In genomic region chr11:65013692-65014145, GRCh38 we compare ENCODE assay signal across 1 cellular context.
A peak's percentile ranks its signal among the peaks of the same experiment; 100 is the strongest.
TF ChIP-seq lines count a peak whose summit lies in the region.

No MANE protein-coding gene starts in this region.

TF ChIP-seq in HepG2, 621 proteins besides CTCF, POLR2A, EP300 and RAD21 (continued from another document and continues in another):
- TF ChIP-seq TEF (CRISPR knock-in tag; IDR thresholded peaks at IDR 0.05), result no peak
- TF ChIP-seq ZNF329 (CRISPR knock-in tag; IDR thresholded peaks at IDR 0.05; ENCODE audit: low read depth), result 0 out of 2 replicates have a peak, but pooled peaks have one; percentile 74
- no peak for TF ChIP-seq ZNF687 (CRISPR knock-in tag; IDR thresholded peaks at IDR 0.05)
- TF ChIP-seq ZMYM3 (CRISPR knock-in tag; IDR thresholded peaks at IDR 0.05), result no peak
- TF ChIP-seq ZNF496 (CRISPR knock-in tag; IDR thresholded peaks at IDR 0.05; ENCODE audit: insufficient replicate concordance), result no peak
- TF ChIP-seq, protein P1, sequence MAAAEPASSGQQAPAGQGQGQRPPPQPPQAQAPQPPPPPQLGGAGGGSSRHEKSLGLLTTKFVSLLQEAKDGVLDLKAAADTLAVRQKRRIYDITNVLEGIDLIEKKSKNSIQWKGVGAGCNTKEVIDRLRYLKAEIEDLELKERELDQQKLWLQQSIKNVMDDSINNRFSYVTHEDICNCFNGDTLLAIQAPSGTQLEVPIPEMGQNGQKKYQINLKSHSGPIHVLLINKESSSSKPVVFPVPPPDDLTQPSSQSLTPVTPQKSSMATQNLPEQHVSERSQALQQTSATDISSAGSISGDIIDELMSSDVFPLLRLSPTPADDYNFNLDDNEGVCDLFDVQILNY (CRISPR knock-in tag; conservative IDR thresholded peaks at IDR 0.05), result 0 out of 2 replicates have a peak, but pooled peaks have one; percentile 18
- no peak for TF ChIP-seq THYN1 (CRISPR knock-in tag; IDR thresholded peaks at IDR 0.05; ENCODE audit: borderline replicate concordance, low read depth)
- TF ChIP-seq ZNF407 (CRISPR knock-in tag; IDR thresholded peaks at IDR 0.05; ENCODE audit: not compliant biosample characterization), result peak; percentile 49
- TF ChIP-seq ZC3H4 (CRISPR knock-in tag; IDR thresholded peaks at IDR 0.05; ENCODE audit: borderline replicate concordance), result no peak
- no peak for TF ChIP-seq GPN1 (CRISPR knock-in tag; IDR thresholded peaks at IDR 0.05; ENCODE audit: borderline replicate concordance)
- no peak; the same call in 1 of the 2 replicates for TF ChIP-seq CREB1 (IDR thresholded peaks at IDR 0.05)
- TF ChIP-seq CREB1 (CRISPR knock-in tag; IDR thresholded peaks at IDR 0.05), result 0 out of 2 replicates have a peak, but pooled peaks have one; percentile 75
- TF ChIP-seq, protein P2, sequence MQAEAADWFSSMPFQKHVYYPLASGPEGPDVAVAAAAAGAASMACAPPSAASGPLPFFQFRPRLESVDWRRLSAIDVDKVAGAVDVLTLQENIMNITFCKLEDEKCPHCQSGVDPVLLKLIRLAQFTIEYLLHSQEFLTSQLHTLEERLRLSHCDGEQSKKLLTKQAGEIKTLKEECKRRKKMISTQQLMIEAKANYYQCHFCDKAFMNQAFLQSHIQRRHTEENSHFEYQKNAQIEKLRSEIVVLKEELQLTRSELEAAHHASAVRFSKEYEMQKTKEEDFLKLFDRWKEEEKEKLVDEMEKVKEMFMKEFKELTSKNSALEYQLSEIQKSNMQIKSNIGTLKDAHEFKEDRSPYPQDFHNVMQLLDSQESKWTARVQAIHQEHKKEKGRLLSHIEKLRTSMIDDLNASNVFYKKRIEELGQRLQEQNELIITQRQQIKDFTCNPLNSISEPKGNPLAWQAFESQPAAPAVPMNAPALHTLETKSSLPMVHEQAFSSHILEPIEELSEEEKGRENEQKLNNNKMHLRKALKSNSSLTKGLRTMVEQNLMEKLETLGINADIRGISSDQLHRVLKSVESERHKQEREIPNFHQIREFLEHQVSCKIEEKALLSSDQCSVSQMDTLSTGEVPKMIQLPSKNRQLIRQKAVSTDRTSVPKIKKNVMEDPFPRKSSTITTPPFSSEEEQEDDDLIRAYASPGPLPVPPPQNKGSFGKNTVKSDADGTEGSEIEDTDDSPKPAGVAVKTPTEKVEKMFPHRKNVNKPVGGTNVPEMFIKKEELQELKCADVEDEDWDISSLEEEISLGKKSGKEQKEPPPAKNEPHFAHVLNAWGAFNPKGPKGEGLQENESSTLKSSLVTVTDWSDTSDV (CRISPR knock-in tag; IDR thresholded peaks at IDR 0.05), result 0 out of 2 replicates have a peak, but pooled peaks have one; percentile 23
- TF ChIP-seq ZNF430 (CRISPR knock-in tag; IDR thresholded peaks at IDR 0.05), result no peak
- TF ChIP-seq ZNF296 (CRISPR knock-in tag; conservative IDR thresholded peaks at IDR 0.05), result 0 out of 2 replicates have a peak, but pooled peaks have one; percentile 48
- no peak for TF ChIP-seq ZNF629 (CRISPR knock-in tag; conservative IDR thresholded peaks at IDR 0.05)
- TF ChIP-seq ZFP37 (CRISPR knock-in tag; IDR thresholded peaks at IDR 0.05; ENCODE audit: borderline replicate concordance), result no peak
- 0 out of 2 replicates have a peak, but pooled peaks have one; percentile 37 for TF ChIP-seq ZNF737 (CRISPR knock-in tag; IDR thresholded peaks at IDR 0.05; ENCODE audit: borderline replicate concordance)
- no peak for TF ChIP-seq KDM3A (CRISPR knock-in tag; IDR thresholded peaks at IDR 0.05; ENCODE audit: low read depth)
- TF ChIP-seq HOXA3 (CRISPR knock-in tag; IDR thresholded peaks at IDR 0.05), result peak; percentile 12; the same call in 1 of the 2 replicates
- peak; percentile 47; the same call in 1 of the 2 replicates for TF ChIP-seq KDM5A (IDR thresholded peaks at IDR 0.05; ENCODE audit: borderline replicate concordance, low read length)
- TF ChIP-seq ELF3 (CRISPR knock-in tag; IDR thresholded peaks at IDR 0.05), result no peak
- TF ChIP-seq ZNF205 (CRISPR knock-in tag; IDR thresholded peaks at IDR 0.05), result no peak
- TF ChIP-seq NFATC3 (CRISPR knock-in tag; IDR thresholded peaks at IDR 0.05), result no peak
- TF ChIP-seq, protein P3, sequence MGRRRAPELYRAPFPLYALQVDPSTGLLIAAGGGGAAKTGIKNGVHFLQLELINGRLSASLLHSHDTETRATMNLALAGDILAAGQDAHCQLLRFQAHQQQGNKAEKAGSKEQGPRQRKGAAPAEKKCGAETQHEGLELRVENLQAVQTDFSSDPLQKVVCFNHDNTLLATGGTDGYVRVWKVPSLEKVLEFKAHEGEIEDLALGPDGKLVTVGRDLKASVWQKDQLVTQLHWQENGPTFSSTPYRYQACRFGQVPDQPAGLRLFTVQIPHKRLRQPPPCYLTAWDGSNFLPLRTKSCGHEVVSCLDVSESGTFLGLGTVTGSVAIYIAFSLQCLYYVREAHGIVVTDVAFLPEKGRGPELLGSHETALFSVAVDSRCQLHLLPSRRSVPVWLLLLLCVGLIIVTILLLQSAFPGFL (CRISPR knock-in tag; IDR thresholded peaks at IDR 0.05), result no peak
- no peak for TF ChIP-seq RNF219 (CRISPR knock-in tag; IDR thresholded peaks at IDR 0.05)
- no peak for TF ChIP-seq NCOA5 (CRISPR knock-in tag; IDR thresholded peaks at IDR 0.05)
- TF ChIP-seq ZFP90 (CRISPR knock-in tag; IDR thresholded peaks at IDR 0.05; ENCODE audit: borderline replicate concordance), result 0 out of 2 replicates have a peak, but pooled peaks have one; percentile 21
- 0 out of 2 replicates have a peak, but pooled peaks have one; percentile 4 for TF ChIP-seq ZNF616 (CRISPR knock-in tag; IDR thresholded peaks at IDR 0.05; ENCODE audit: low read depth)
- TF ChIP-seq ZEB1 (IDR thresholded peaks at IDR 0.05; ENCODE audit: insufficient replicate concordance, low read depth), result peak; percentile 59
- no peak for TF ChIP-seq KDM6A (CRISPR knock-in tag; IDR thresholded peaks at IDR 0.05; ENCODE audit: low read depth)
- no peak for TF ChIP-seq ZBTB25 (CRISPR knock-in tag; IDR thresholded peaks at IDR 0.05)
- TF ChIP-seq ZNF709 (CRISPR knock-in tag; IDR thresholded peaks at IDR 0.05), result no peak
- TF ChIP-seq ZNF510 (CRISPR knock-in tag; IDR thresholded peaks at IDR 0.05; ENCODE audit: low read depth), result peak; percentile 83
- peak; percentile 81; the same call in 1 of the 2 replicates for TF ChIP-seq NFKB2 (CRISPR knock-in tag; IDR thresholded peaks at IDR 0.05; ENCODE audit: borderline replicate concordance)
- TF ChIP-seq ZNF33B (CRISPR knock-in tag; IDR thresholded peaks at IDR 0.05), result no peak
- 0 out of 2 replicates have a peak, but pooled peaks have one; percentile 39 for TF ChIP-seq RNF2 (conservative IDR thresholded peaks at IDR 0.05; ENCODE audit: low read depth)
